In genomic region chr2:42843611-42844010, GRCh38 we compare ENCODE assay signal across 19 cellular contexts. TPM values are rescaled to one million over a fixed set of nuclear protein-coding genes. Genes with fewer than 3 reads are reported as not detected.
DNase-seq lines count a peak whose midpoint lies in the region; ATAC-seq and TF ChIP-seq lines count a peak whose summit lies in the region.
"Had no signal": no experiment of that assay in that cellular context is flagged by ENCODE, and none has a peak within 500 bp of the region (broad histone marks: within the 10 kb centered on the region; RNA-seq: fewer than 3 reads in every experiment).

No MANE protein-coding gene starts in this region.

- peak overlapping the region; percentile 12 to 18 for H3K27ac ChIP-seq in prostate gland
- H3K27ac ChIP-seq: 22Rv1, PC-9 had no signal

- DNase-seq in activated T-cell treated with anti-CD3 and anti-CD28 coated beads, Interleukin-2, amount 50 U/mL, for 24 hours: no peak
- DNase-seq in activated T-cell treated with anti-CD3 and anti-CD28 coated beads, Interleukin-2, amount 50 U/mL, for 1 hour: no peak
- DNase-seq in left kidney (ENCODE audit: low read depth, low spot score) (peak; percentile 46), prostate gland (ENCODE audit: low spot score) (no peak), NCI-H146 (lab: John Stamatoyannopoulos, UW) (no peak), head of caudate nucleus (no peak)
- DNase-seq in stimulated activated CD4-positive, alpha-beta T cell treated with anti-CD3 and anti-CD28 coated beads, Interleukin-2, amount 100 ng/mL, for 24 hours: no peak
- DNase-seq: CD4-positive, CD25-positive, alpha-beta regulatory T cell; DMS53; KG1; NCI-H1436; NCI-H2029 treated with DMSO at 0.1 percent for 48 hours; NCI-H524; PC-9; SK-N-SH had no signal

- no peaks in the 10 kb centered on the region for H3K4me1 Mint-ChIP-seq in activated T-cell treated with anti-CD3 and anti-CD28 coated beads, Interleukin-2, amount 50 U/mL, for 24 hours (ENCODE audit: low read depth)
- H3K4me1 Mint-ChIP-seq: B cell; CD4-positive, CD25-positive, alpha-beta regulatory T cell had no signal

- TF ChIP-seq POLR2A in prostate gland (IDR thresholded peaks at IDR 0.05): no peak

- no peaks in the 10 kb centered on the region for H3K27me3 Mint-ChIP-seq in activated T-cell treated with anti-CD3 and anti-CD28 coated beads, Interleukin-2, amount 50 U/mL, for 24 hours
- H3K27me3 Mint-ChIP-seq: B cell had no signal

- no peaks in the 10 kb centered on the region for H3K4me1 ChIP-seq in prostate gland (replicated peaks)

- no peaks in the 10 kb centered on the region for H3K36me3 ChIP-seq in prostate gland

- no peak overlapping the region for H3K4me3 ChIP-seq in prostate gland
- H3K4me3 ChIP-seq: PC-9 had no signal

- H3K9me3 Mint-ChIP-seq in activated T-cell treated with anti-CD3 and anti-CD28 coated beads, Interleukin-2, amount 50 U/mL, for 24 hours: no peaks in the 10 kb centered on the region
- H3K9me3 Mint-ChIP-seq: CD4-positive, CD25-positive, alpha-beta regulatory T cell had no signal

- no peaks in the 10 kb centered on the region for H3K27me3 ChIP-seq in prostate gland (replicated peaks; ENCODE audit: insufficient read depth)

- peak overlapping the region; percentile 15 for H3K27ac Mint-ChIP-seq in activated T-cell treated with anti-CD3 and anti-CD28 coated beads, Interleukin-2, amount 50 U/mL, for 24 hours
- H3K27ac Mint-ChIP-seq: B cell; CD4-positive, CD25-positive, alpha-beta regulatory T cell had no signal

- H3K36me3 Mint-ChIP-seq in activated T-cell treated with anti-CD3 and anti-CD28 coated beads, Interleukin-2, amount 50 U/mL, for 24 hours (ENCODE audit: low read depth): no peaks in the 10 kb centered on the region

- no peaks in the 10 kb centered on the region for H3K9me3 ChIP-seq in prostate gland
- H3K9me3 ChIP-seq: SK-N-SH had no signal

- H3K4me3 Mint-ChIP-seq in activated T-cell treated with anti-CD3 and anti-CD28 coated beads, Interleukin-2, amount 50 U/mL, for 24 hours: no peak overlapping the region
- H3K4me3 Mint-ChIP-seq: B cell; CD4-positive, CD25-positive, alpha-beta regulatory T cell had no signal

- intact Hi-C loops in prostate gland (cut with DNase I) (no loop called here), head of caudate nucleus (cut with DNase I) (no loop called here)

- ATAC-seq in GM19324 (IDR thresholded peaks at IDR 0.05; ENCODE audit: low FRiP score, unreplicated experiment): no peak
- ATAC-seq: HCT116 had no signal

- no peak for TF ChIP-seq CTCF in prostate gland (IDR thresholded peaks at IDR 0.05)

RNA-seq across cellular contexts. Expression of gene HAAO, which starts 51.2 kb away (rescaled TPM):
- total RNA-seq in prostate gland: 10 to 100 TPM; 10.3 to 14.0 TPM
- total RNA-seq: CD4-positive, CD25-positive, alpha-beta regulatory T cell; PC-9 had no signal
